8 cellular contexts compared by ENCODE assay signal in the genomic region with DNA sequence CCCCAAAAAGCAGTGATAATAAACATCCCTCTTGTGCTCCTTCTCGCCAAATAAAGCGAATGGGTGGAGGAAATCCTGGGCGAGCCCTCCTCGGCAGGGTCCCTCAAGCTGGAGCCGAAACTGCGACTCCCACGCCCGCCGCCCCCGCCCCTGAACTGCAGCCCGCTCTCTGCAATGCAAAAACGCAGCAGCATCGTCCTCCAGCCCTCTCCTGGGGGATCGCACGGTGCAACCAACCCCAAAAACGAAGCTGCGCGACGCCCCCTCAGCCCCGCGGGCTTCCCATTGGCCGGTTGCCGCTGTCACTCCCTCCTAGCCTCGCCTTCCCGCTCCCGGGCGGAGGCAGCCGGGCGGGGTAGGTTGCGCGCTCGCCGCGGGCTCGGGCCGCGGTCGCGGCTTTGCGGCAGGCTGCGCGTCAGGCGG. TPM values are rescaled to one million over a fixed set of nuclear protein-coding genes. Genes with fewer than 3 reads are reported as not detected.
A peak's percentile ranks its signal among the peaks of the same experiment; 100 is the strongest.
DNase-seq lines count a peak whose midpoint lies in the region; ATAC-seq and TF ChIP-seq lines count a peak whose summit lies in the region.

A gene with protein sequence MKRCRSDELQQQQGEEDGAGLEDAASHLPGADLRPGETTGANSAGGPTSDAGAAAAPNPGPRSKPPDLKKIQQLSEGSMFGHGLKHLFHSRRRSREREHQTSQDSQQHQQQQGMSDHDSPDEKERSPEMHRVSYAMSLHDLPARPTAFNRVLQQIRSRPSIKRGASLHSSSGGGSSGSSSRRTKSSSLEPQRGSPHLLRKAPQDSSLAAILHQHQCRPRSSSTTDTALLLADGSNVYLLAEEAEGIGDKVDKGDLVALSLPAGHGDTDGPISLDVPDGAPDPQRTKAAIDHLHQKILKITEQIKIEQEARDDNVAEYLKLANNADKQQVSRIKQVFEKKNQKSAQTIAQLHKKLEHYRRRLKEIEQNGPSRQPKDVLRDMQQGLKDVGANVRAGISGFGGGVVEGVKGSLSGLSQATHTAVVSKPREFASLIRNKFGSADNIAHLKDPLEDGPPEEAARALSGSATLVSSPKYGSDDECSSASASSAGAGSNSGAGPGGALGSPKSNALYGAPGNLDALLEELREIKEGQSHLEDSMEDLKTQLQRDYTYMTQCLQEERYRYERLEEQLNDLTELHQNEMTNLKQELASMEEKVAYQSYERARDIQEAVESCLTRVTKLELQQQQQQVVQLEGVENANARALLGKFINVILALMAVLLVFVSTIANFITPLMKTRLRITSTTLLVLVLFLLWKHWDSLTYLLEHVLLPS (plus strand): TSS at position 363 of the 423 bp plus-strand sequence. CDS start 619 bp downstream, outside the sequence.

- no peaks in the 10 kb centered on the region for H3K36me3 Mint-ChIP-seq in progenitor cell of endocrine pancreas (ENCODE audit: insufficient read depth)

- H3K4me3 Mint-ChIP-seq in progenitor cell of endocrine pancreas (ENCODE audit: low read depth), result peak within 1 kb of the TSS; percentile 81

- TF ChIP-seq EP300 in upper lobe of left lung (IDR thresholded peaks at IDR 0.05), result no peak

- 0 to 1% methylated on average over 6 to 25 of the region's 43 CpGs for WGBS in upper lobe of left lung, 2 donors

- H3K27ac ChIP-seq in right atrium auricular region (peak within 1 kb of the TSS; percentile 46 to 60), upper lobe of left lung (peak within 1 kb of the TSS in 1 of 4 donors; percentile 56)

- H3K9me3 ChIP-seq in right atrium auricular region (no peaks in the 10 kb centered on the region), upper lobe of left lung (no peaks in the 10 kb centered on the region)

- H3K4me1 Mint-ChIP-seq in progenitor cell of endocrine pancreas (ENCODE audit: low read depth), result peaks cover 13% of the 10 kb centered on the region

- DNase-seq in DMS114 treated with DMSO at 0.1 percent for 48 hours (lab: John Stamatoyannopoulos, UW; ENCODE audit: unreplicated experiment) (peak; percentile 76), NCI-H1930 (lab: John Stamatoyannopoulos, UW) (peak; percentile 75 to 90), T-helper 22 cell (ENCODE audit: low read depth) (peak; percentile 63), anterior cingulate cortex (lab: John Stamatoyannopoulos, UW) (peak in 57 of 58 donors; percentile 60 to 97 (median 92)), right atrium auricular region (ENCODE audit: low spot score) (peak; percentile 87), progenitor cell of endocrine pancreas (ENCODE audit: low spot score, unreplicated experiment) (peak; percentile 83), upper lobe of left lung (peak; percentile 86 to 97)

- no peaks in the 10 kb centered on the region for H3K9me3 Mint-ChIP-seq in progenitor cell of endocrine pancreas (ENCODE audit: low read depth)

- no peaks in the 10 kb centered on the region for H3K27me3 ChIP-seq in right atrium auricular region
- no peaks in the 10 kb centered on the region for H3K27me3 ChIP-seq in upper lobe of left lung

- ATAC-seq in HG02588 (IDR thresholded peaks at IDR 0.05; ENCODE audit: unreplicated experiment) (peak; percentile 76), upper lobe of left lung (ENCODE audit: low FRiP score in 2 of 2) (peak; percentile 92 to 97)

- H3K4me1 ChIP-seq in right atrium auricular region, result peaks cover 0 to 33% of the 10 kb centered on the region in 2 donors
- peaks cover 22 to 36% (median 30%) of the 10 kb centered on the region in 4 donors for H3K4me1 ChIP-seq in upper lobe of left lung

- peaks cover 47% of the 10 kb centered on the region for H3K27me3 Mint-ChIP-seq in progenitor cell of endocrine pancreas

- TF ChIP-seq CTCF in right atrium auricular region (IDR thresholded peaks at IDR 0.05) (no peak), progenitor cell of endocrine pancreas (IDR thresholded peaks at IDR 0.05; ENCODE audit: unreplicated experiment) (no peak), upper lobe of left lung (IDR thresholded peaks at IDR 0.05) (peak in 2 of 6 experiments; percentile 13 to 23)

- H3K36me3 ChIP-seq in right atrium auricular region, result no peaks in the 10 kb centered on the region
- H3K36me3 ChIP-seq in upper lobe of left lung, result no peaks in the 10 kb centered on the region

- H3K4me3 ChIP-seq in right atrium auricular region (peak within 1 kb of the TSS; percentile 56 to 70), upper lobe of left lung (peak within 1 kb of the TSS; percentile 55 to 80 (median 70))

- peak in 1 of 4 donors; percentile 29 for TF ChIP-seq POLR2A in upper lobe of left lung (IDR thresholded peaks at IDR 0.05)

- H3K27ac Mint-ChIP-seq in progenitor cell of endocrine pancreas, result peak within 1 kb of the TSS; percentile 41

RNA-seq across cellular contexts. Expression of the gene that starts here (rescaled TPM):
- total RNA-seq in right atrium auricular region (10 to 100 TPM in 1 of 2 donors, 1 to 10 TPM in 1; 8.5 to 11.9 TPM), progenitor cell of endocrine pancreas (4.6 and 5.0 TPM in 2 replicates), upper lobe of left lung (1 to 10 TPM; 1.3 to 7.2 (median 3.8) TPM)
